27 cellular contexts compared by ENCODE assay signal in the genomic region with DNA sequence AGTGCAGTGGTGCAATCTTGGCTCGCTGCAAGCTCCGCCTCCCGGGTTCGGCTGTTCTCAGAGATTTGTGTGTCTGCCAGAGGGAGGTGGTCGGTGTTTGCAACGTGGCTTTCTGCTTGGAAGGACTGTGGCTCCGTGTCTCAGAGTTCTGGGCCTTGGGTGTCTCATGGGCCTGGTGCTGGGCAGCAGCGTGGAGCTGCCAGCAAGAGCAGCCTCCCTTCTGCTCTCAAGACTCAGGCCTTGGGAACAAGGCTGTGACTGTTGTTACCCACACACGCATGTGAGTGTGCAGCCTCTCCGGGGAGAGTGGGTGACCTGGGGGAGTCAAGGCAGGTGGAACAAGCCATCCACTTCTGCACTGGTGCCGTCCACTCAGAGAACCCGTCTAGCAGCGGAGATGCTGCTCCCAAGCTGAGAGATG. TPM values are rescaled to one million over a fixed set of nuclear protein-coding genes. Genes with fewer than 3 reads are reported as not detected.
DNase-seq lines count a peak whose midpoint lies in the region; ATAC-seq and TF ChIP-seq lines count a peak whose summit lies in the region.
"Had no signal": no experiment of that assay in that cellular context is flagged by ENCODE, and none has a peak within 500 bp of the region (broad histone marks: within the 10 kb centered on the region; RNA-seq: fewer than 3 reads in every experiment).

No MANE protein-coding gene starts in this region.

- peak overlapping the region; percentile 51 for H3K4me3 ChIP-seq in coronary artery
- no peak overlapping the region for H3K4me3 ChIP-seq in neuronal stem cell (ENCODE audit: low read length in 2 of 2)
- no peak overlapping the region for H3K4me3 ChIP-seq in upper lobe of right lung
- H3K4me3 ChIP-seq: gastroesophageal sphincter, right lobe of liver had no signal

- peak overlapping the region; percentile 74 for H3K18ac ChIP-seq in neuronal stem cell (ENCODE audit: low read length)

- H3K27ac ChIP-seq in coronary artery (peak overlapping the region; percentile 97 to 98), neuronal stem cell (replicated peaks; ENCODE audit: low read length) (no peak overlapping the region), upper lobe of right lung (no peak overlapping the region)
- H3K27ac ChIP-seq: right lobe of liver had no signal

- H3K4me1 ChIP-seq in neuronal stem cell (ENCODE audit: control insufficient read depth in 2 of 2, insufficient read depth in 1 of 2, low read depth in 1 of 2, low read length in 2 of 2) (peaks cover 0 to 12% of the 10 kb centered on the region in 2 donors), upper lobe of right lung (no peaks in the 10 kb centered on the region)
- H3K4me1 ChIP-seq: right lobe of liver had no signal

- no peaks in the 10 kb centered on the region for H3K79me1 ChIP-seq in neuronal stem cell (ENCODE audit: low read depth, low read length)

- H2BK120ac ChIP-seq in neuronal stem cell (ENCODE audit: low read depth, low read length), result no peak overlapping the region

- no CpG with 5 or more reads among the region's 13 CpGs for WGBS in neuronal stem cell (ENCODE audit: extremely low coverage in 2 of 2, insufficient read length in 2 of 2, insufficient replicate concordance in 1 of 2), 2 donors

- peak overlapping the region; percentile 82 for H2BK15ac ChIP-seq in neuronal stem cell (ENCODE audit: low read length)

- no peak overlapping the region for H2BK5ac ChIP-seq in neuronal stem cell (ENCODE audit: low read length)

- peaks cover 0 to 8% (median 0%) of the 10 kb centered on the region in 3 experiments for H3K27me3 ChIP-seq in neuronal stem cell (ENCODE audit: control insufficient read depth in 3 of 3, insufficient read depth in 3 of 3, low read depth in 1 of 3, low read length in 3 of 3)
- H3K27me3 ChIP-seq in upper lobe of right lung, result no peaks in the 10 kb centered on the region
- H3K27me3 ChIP-seq: gastroesophageal sphincter, right lobe of liver had no signal

- intact Hi-C loops in upper lobe of right lung (cut with DNase I), result no loop called here

- H3K36me3 ChIP-seq in neuronal stem cell (replicated peaks in 1 of 2; ENCODE audit: control insufficient read depth in 2 of 2, insufficient read depth in 2 of 2, low read length in 2 of 2) (no peaks in the 10 kb centered on the region), upper lobe of right lung (no peaks in the 10 kb centered on the region)
- H3K36me3 ChIP-seq: gastroesophageal sphincter, right lobe of liver had no signal

- DNase-seq in activated CD4-positive, CD25-positive, alpha-beta regulatory T cell treated with anti-CD3 and anti-CD28 coated beads, Interleukin-2, amount 50 U/mL, for 72 hours, result peak; percentile 11
- no peak for DNase-seq in activated CD4-positive, CD25-positive, alpha-beta regulatory T cell (lab: John Stamatoyannopoulos, UW)
- DNase-seq in coronary artery (ENCODE audit: low spot score), result peak; percentile 77
- no peak for DNase-seq in neuronal stem cell (ENCODE audit: low spot score)
- DNase-seq in upper lobe of right lung, result peak; percentile 30
- DNase-seq: 8988T; activated CD4-positive, alpha-beta T cell treated with anti-CD3 and anti-CD28 coated beads for 36 hours; activated CD8-positive, alpha-beta memory T cell treated with anti-CD3 and anti-CD28 coated beads, Interleukin-2, amount 10 ng/mL, durations not matched to agents 7 days and 5 days; activated naive CD8-positive, alpha-beta T cell treated with anti-CD3 and anti-CD28 coated beads for 36 hours; CD8-positive, alpha-beta memory T cell; cerebellar nuclear complex; effector memory CD4-positive, alpha-beta T cell; GF-D8; KBM-7; kidney glomerular epithelial cell; mesenchymal stem cell; NCI-H1930; NCI-H2227 treated with DMSO at 0.1 percent for 48 hours; NCI-H748 treated with DMSO at 0.1 percent for 48 hours; occipital lobe; right lobe of liver had no signal

- H3K9me3 ChIP-seq in neuronal stem cell (replicated peaks in 1 of 2; ENCODE audit: control insufficient read depth in 2 of 2, insufficient read depth in 1 of 2, low read depth in 1 of 2, low read length in 2 of 2) (peaks cover 0 to 4% of the 10 kb centered on the region in 2 donors), upper lobe of right lung (no peaks in the 10 kb centered on the region)
- H3K9me3 ChIP-seq: gastroesophageal sphincter, right lobe of liver had no signal

- H2BK12ac ChIP-seq in neuronal stem cell (ENCODE audit: low read length), result peak overlapping the region; percentile 6

- H3K14ac ChIP-seq in neuronal stem cell (ENCODE audit: low read length), result peak overlapping the region; percentile 74

- no peak overlapping the region for H3K9ac ChIP-seq in neuronal stem cell (ENCODE audit: low read depth, low read length, poor library complexity)

- H4K8ac ChIP-seq in neuronal stem cell (ENCODE audit: low read depth, low read length), result no peak overlapping the region

- H3K4me2 ChIP-seq in neuronal stem cell (ENCODE audit: insufficient read depth, low read length, poor library complexity, severe bottlenecking), result no peak overlapping the region

- TF ChIP-seq CTCF in coronary artery (IDR thresholded peaks at IDR 0.05) (no peak), upper lobe of right lung (IDR thresholded peaks at IDR 0.05) (no peak)

- H3K4ac ChIP-seq in neuronal stem cell (ENCODE audit: low read length), result no peak overlapping the region

- no peak overlapping the region for H4K91ac ChIP-seq in neuronal stem cell (ENCODE audit: low read depth, low read length, poor library complexity)

- no peak overlapping the region for H2AK5ac ChIP-seq in neuronal stem cell (ENCODE audit: low read depth, low read length)

- ATAC-seq in upper lobe of right lung (no peak), HG02610 (IDR thresholded peaks at IDR 0.05; ENCODE audit: unreplicated experiment) (no peak), GM19395 (IDR thresholded peaks at IDR 0.05; ENCODE audit: unreplicated experiment) (no peak), GM18498 (IDR thresholded peaks at IDR 0.05; ENCODE audit: unreplicated experiment) (no peak)
- ATAC-seq: activated CD4-positive, alpha-beta T cell treated with anti-CD3 and anti-CD28 coated beads for 36 hours; activated CD8-positive, alpha-beta memory T cell treated with anti-CD3 and anti-CD28 coated beads, Interleukin-2, amount 10 ng/mL, durations not matched to agents 7 days and 5 days; esophagus mucosa; gastroesophageal sphincter; HCT116; right lobe of liver had no signal

- no peak overlapping the region for H2AFZ ChIP-seq in neuronal stem cell (ENCODE audit: low read length)

- H3K23ac ChIP-seq in neuronal stem cell (ENCODE audit: low read depth, low read length, poor library complexity), result peak overlapping the region; percentile 92

RNA-seq across cellular contexts. Expression of a gene that starts 52.0 kb away (rescaled TPM):
- polyA plus RNA-seq in neuronal stem cell (2013, experiment 1 of 2), result 2.8 TPM
- 2.6 TPM for polyA plus RNA-seq in neuronal stem cell (2013, experiment 2 of 2)
- 4.5 TPM for total RNA-seq in upper lobe of right lung
- total RNA-seq: activated naive CD8-positive, alpha-beta T cell treated with anti-CD3 and anti-CD28 coated beads for 36 hours had no signal

Comparison
In these comparisons a context has a peak if more than half of its experiments do, and no peak if none do; other contexts are left out.
1. DNase-seq: peak in activated CD4-positive, CD25-positive, alpha-beta regulatory T cell treated with anti-CD3 and anti-CD28 coated beads, Interleukin-2, amount 50 U/mL, for 72 hours (single experiment), coronary artery (single experiment) and upper lobe of right lung (single experiment); none in activated CD4-positive, CD25-positive, alpha-beta regulatory T cell (0 of 4) and neuronal stem cell (single experiment).
2. H3K27ac ChIP-seq: peak in coronary artery (2 of 2); none in neuronal stem cell (single experiment) and upper lobe of right lung (single experiment).